ENCODE assay signal across 8 cellular contexts in genomic region chr20:35883778-35884540, GRCh38.
DNase-seq lines count a peak whose midpoint lies in the region; ATAC-seq and TF ChIP-seq lines count a peak whose summit lies in the region.

No MANE protein-coding gene starts in this region.

- DNase-seq in AML-193 (lab: John Stamatoyannopoulos, UW) (peak; percentile 61 to 63), H7 (peak; percentile 65), NOMO-1 treated with DMSO at 0.1 percent for 48 hours (lab: John Stamatoyannopoulos, UW; ENCODE audit: unreplicated experiment) (peak; percentile 47), epithelial cell of esophagus (ENCODE audit: low read depth) (peak; percentile 100)
- peak; percentile 65 for DNase-seq in activated CD8-positive, alpha-beta memory T cell treated with anti-CD3 and anti-CD28 coated beads, Interleukin-2, amount 50 U/mL, for 48 hours
- peak; percentile 15 to 17 for DNase-seq in stimulated activated CD8-positive, alpha-beta memory T cell treated with anti-CD3 and anti-CD28 coated beads, Interleukin-4, amount 100 ng/mL, for 4 hours (ENCODE audit: low read depth in 2 of 2, low spot score in 1 of 2)

- H3K4me1 ChIP-seq in muscle layer of colon (ENCODE audit: insufficient read depth, low read length): peaks cover 12% of the 10 kb centered on the region

- no peak overlapping the region for H3K9ac ChIP-seq in muscle layer of colon (ENCODE audit: low read length)

- H3K4me3 ChIP-seq in H7 (ENCODE audit: insufficient read depth, low read depth, low read length): no peak overlapping the region
- no peak overlapping the region for H3K4me3 ChIP-seq in epithelial cell of esophagus (ENCODE audit: low read length)
- peak overlapping the region in 1 of 2 donors; percentile 14 for H3K4me3 ChIP-seq in muscle layer of colon (ENCODE audit: low read depth in 1 of 2, low read length in 2 of 2)

- TF ChIP-seq CTCF in epithelial cell of esophagus (IDR thresholded peaks at IDR 0.05; ENCODE audit: insufficient read depth, low read depth, low read length, missing control alignments): peak; percentile 84

- H3K9me3 ChIP-seq in muscle layer of colon (ENCODE audit: low read length): no peaks in the 10 kb centered on the region

- H3K27ac ChIP-seq in muscle layer of colon (ENCODE audit: low read depth, low read length): peak overlapping the region; percentile 41

- H3K36me3 ChIP-seq in H7 (replicated peaks; ENCODE audit: control insufficient read depth, insufficient read depth, low read length): no peaks in the 10 kb centered on the region; the same call in 1 of the 2 replicates
- H3K36me3 ChIP-seq in muscle layer of colon (ENCODE audit: insufficient read depth, low read length): no peaks in the 10 kb centered on the region

- ATAC-seq in HG02571 (IDR thresholded peaks at IDR 0.05; ENCODE audit: unreplicated experiment): no peak

- H3K27me3 ChIP-seq in H7 (ENCODE audit: control insufficient read depth, insufficient read depth, low read length) (no peaks in the 10 kb centered on the region), muscle layer of colon (ENCODE audit: control insufficient read depth in 1 of 2, insufficient read depth in 2 of 2, low read length in 2 of 2) (no peaks in the 10 kb centered on the region)

Comparison
In these comparisons a context has a peak if more than half of its experiments do, and no peak if none do; other contexts are left out.
1. DNase-seq: peak in every context shown above with its lines; median percentile 100 in epithelial cell of esophagus; 65 in H7; 65 in activated CD8-positive, alpha-beta memory T cell treated with anti-CD3 and anti-CD28 coated beads, Interleukin-2, amount 50 U/mL, for 48 hours; 62 in AML-193; 47 in NOMO-1 treated with DMSO at 0.1 percent for 48 hours; 16 in stimulated activated CD8-positive, alpha-beta memory T cell treated with anti-CD3 and anti-CD28 coated beads, Interleukin-4, amount 100 ng/mL, for 4 hours.